In the genomic region with DNA sequence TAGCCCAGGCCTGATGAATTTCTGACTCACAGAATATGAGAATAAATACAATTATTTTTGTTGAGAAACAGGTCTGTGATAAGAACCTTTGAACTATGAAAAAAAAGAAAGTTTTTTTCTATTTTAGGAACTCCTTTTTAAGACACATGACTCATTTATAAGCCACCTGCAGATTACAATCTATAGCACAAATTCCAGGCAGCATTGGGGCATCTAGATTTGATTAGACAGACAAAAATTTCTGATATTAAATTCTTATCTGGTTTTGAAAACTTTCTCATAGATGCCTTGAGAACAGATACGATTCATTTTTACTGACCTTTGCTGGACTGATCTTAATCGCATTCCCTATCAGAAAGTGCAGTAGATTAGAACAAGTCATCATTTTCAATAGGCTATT, we compare ENCODE assay signal across 7 cellular contexts.
"Had no signal": no experiment of that assay in that cellular context is flagged by ENCODE, and none has a peak within 500 bp of the region (broad histone marks: within the 10 kb centered on the region; RNA-seq: fewer than 3 reads in every experiment).

No MANE protein-coding gene starts in this region.

- H3K4me3 Mint-ChIP-seq: GM23338, H9, IgD-negative memory B cell had no signal

- H3K27ac ChIP-seq: HL-60 had no signal

- H3K4me1 Mint-ChIP-seq: GM23338, H9 had no signal

- H3K36me3 Mint-ChIP-seq: IgD-negative memory B cell had no signal

- ATAC-seq: GM23338, HepG2 had no signal

- DNase-seq: H9, HCEC 1CT, KBM-7 had no signal

- H2AFZ ChIP-seq: GM23338 had no signal

- H3K9me3 Mint-ChIP-seq: GM23338, H9 had no signal

- H3K4me3 ChIP-seq: GM23338 had no signal

- H3K27ac Mint-ChIP-seq: GM23338, H9, IgD-negative memory B cell had no signal

- H3K4me2 ChIP-seq: GM23338 had no signal
